ENCODE assay signal across 8 cellular contexts in the genomic region with DNA sequence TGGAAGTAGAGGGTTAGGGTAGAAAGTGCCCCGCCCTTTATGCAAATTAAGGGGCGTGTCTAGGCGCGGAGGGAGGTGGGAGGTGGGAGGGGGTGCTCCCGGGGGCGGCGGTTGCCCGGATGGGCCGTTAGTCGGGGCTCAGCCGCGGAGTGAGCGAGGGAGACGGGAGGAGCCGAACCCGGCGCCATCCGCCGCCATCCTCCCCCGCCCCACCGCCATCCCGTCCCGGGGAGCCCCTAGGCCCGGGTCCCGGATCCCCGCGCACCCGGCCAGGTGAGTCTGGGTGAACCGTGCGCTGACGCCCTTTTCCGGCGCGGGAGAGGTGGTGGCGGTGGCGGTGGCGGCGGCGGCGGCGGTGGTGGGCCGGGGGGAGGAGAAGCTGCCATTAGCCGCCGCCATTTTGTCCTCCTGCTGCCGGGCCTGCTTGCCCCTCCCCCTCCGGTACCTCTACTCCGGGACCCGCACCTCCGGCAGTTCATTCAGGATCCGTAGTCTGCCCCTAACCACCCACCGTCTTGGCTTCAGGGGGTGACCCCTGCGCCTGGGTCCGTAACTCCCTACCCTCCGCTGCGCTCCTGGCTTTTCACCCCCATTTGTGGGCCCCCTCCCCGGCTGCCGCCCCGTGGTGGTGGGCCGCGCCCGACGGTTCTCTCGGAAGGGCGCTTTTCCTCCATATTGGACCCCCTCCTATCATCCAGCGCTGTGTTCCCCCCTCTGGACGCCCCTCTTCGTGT. TPM values are rescaled to one million over a fixed set of nuclear protein-coding genes. Genes with fewer than 3 reads are reported as not detected.
A peak's percentile ranks its signal among the peaks of the same experiment; 100 is the strongest.
DNase-seq lines count a peak whose midpoint lies in the region; ATAC-seq, FAIRE-seq and TF ChIP-seq lines count a peak whose summit lies in the region.

Gene PRRC2A, plus strand, starts transcription at position 130 of the 734 bp plus-strand sequence. CDS start 2,075 bp downstream, outside the sequence.

- no peaks in the 10 kb centered on the region for H3K27me3 ChIP-seq in lung (ENCODE audit: control insufficient read depth, insufficient read depth)

- H3K27me3 Mint-ChIP-seq in dendritic cell treated with granulocyte-macrophage colony-stimulating factor and Interleukin-4, amounts not matched to agents 40 ng/mL and 50 ng/mL, for 4 days = no peaks in the 10 kb centered on the region

- ATAC-seq in HG02938 (IDR thresholded peaks at IDR 0.05; ENCODE audit: unreplicated experiment) (peak; percentile 26), lung (ENCODE audit: insufficient read depth, low FRiP score) (peak; percentile 56)

- H3K27ac ChIP-seq in lung (ENCODE audit: low read depth in 1 of 2, low read length in 1 of 2) = peak within 1 kb of the TSS; percentile 97 to 100

- H3K27ac Mint-ChIP-seq in dendritic cell treated with granulocyte-macrophage colony-stimulating factor and Interleukin-4, amounts not matched to agents 40 ng/mL and 50 ng/mL, for 4 days = peak within 1 kb of the TSS; percentile 96

- H3K9me3 ChIP-seq in lung (ENCODE audit: control insufficient read depth in 2 of 2, insufficient read depth in 1 of 2, low read length in 1 of 2) = no peaks in the 10 kb centered on the region

- no peak for FAIRE-seq in GM18507 (lab: Jason Lieb, UNC)

- H3K9me3 Mint-ChIP-seq in dendritic cell treated with granulocyte-macrophage colony-stimulating factor and Interleukin-4, amounts not matched to agents 40 ng/mL and 50 ng/mL, for 4 days = no peaks in the 10 kb centered on the region

- peaks cover 16 to 21% of the 10 kb centered on the region in 2 donors for H3K36me3 ChIP-seq in lung (ENCODE audit: control insufficient read depth in 2 of 2, insufficient read depth in 2 of 2, low read length in 2 of 2)

- peaks cover 52% of the 10 kb centered on the region for H3K4me1 Mint-ChIP-seq in dendritic cell treated with granulocyte-macrophage colony-stimulating factor and Interleukin-4, amounts not matched to agents 40 ng/mL and 50 ng/mL, for 4 days (ENCODE audit: low read depth)

- intact Hi-C loops in dendritic cell treated with granulocyte-macrophage colony-stimulating factor and Interleukin-4, amounts not matched to agents 40 ng/mL and 50 ng/mL, for 4 days (cut with micrococcal nuclease) = loop anchor here (1.0 to 5.0 kb wide), 2 partner anchors 32 to 47 kb away; partner anchors contain the start of genes BAG6, CSNK2B and LY6G5B

- H3K4me3 Mint-ChIP-seq in dendritic cell treated with granulocyte-macrophage colony-stimulating factor and Interleukin-4, amounts not matched to agents 40 ng/mL and 50 ng/mL, for 4 days = peak within 1 kb of the TSS; percentile 93

- H3K4me1 ChIP-seq in lung (ENCODE audit: control insufficient read depth in 2 of 2, insufficient read depth in 2 of 2, low read length in 2 of 2) = peaks cover 2 to 3% of the 10 kb centered on the region in 2 donors

- peak within 1 kb of the TSS; percentile 96 for H3K4me3 ChIP-seq in WI38 (ENCODE audit: low read depth, low read length)
- peak within 1 kb of the TSS; percentile 62 for H3K4me3 ChIP-seq in lung

- WGBS in lung, 2 donors = 0% methylated on average over 45 to 66 of the region's 67 CpGs

- TF ChIP-seq CTCF in WI38 (IDR thresholded peaks at IDR 0.05; ENCODE audit: low read depth, low read length) = no peak
- TF ChIP-seq CTCF in lung (IDR thresholded peaks at IDR 0.05; ENCODE audit: control extremely low read depth, extremely low read depth) = no peak

- H3K36me3 Mint-ChIP-seq in dendritic cell treated with granulocyte-macrophage colony-stimulating factor and Interleukin-4, amounts not matched to agents 40 ng/mL and 50 ng/mL, for 4 days (ENCODE audit: low read depth) = peaks cover 84% of the 10 kb centered on the region

- DNase-seq in 8988T (peak; percentile 93), GM18507 (ENCODE audit: extremely low spot score, insufficient read length, low read depth) (peak; percentile 91), NCI-H1694 treated with DMSO at 0.1 percent for 48 hours (lab: John Stamatoyannopoulos, UW) (peak; percentile 61), lung (ENCODE audit: low spot score) (no peak)
- peak; percentile 61 for DNase-seq in stimulated activated CD8-positive, alpha-beta memory T cell treated with anti-CD3 and anti-CD28 coated beads, Interleukin-12 subunit alpha, Interleukin-12 subunit beta, amount 100 ng/mL, for 24 hours (ENCODE audit: extremely low read depth)

RNA-seq across cellular contexts. Expression of gene PRRC2A, which starts in this region (rescaled TPM):
- 100 to 1,000 TPM in 1 of 2 donors, 10 to 100 TPM in 1; 73.7 to 157 TPM for total RNA-seq in lung
- polyA plus RNA-seq in lung = 100 to 1,000 TPM in 1 of 2 donors, 10 to 100 TPM in 1; 90.4 to 115 TPM
